ENCODE assay signal across 15 cellular contexts in the genomic region with DNA sequence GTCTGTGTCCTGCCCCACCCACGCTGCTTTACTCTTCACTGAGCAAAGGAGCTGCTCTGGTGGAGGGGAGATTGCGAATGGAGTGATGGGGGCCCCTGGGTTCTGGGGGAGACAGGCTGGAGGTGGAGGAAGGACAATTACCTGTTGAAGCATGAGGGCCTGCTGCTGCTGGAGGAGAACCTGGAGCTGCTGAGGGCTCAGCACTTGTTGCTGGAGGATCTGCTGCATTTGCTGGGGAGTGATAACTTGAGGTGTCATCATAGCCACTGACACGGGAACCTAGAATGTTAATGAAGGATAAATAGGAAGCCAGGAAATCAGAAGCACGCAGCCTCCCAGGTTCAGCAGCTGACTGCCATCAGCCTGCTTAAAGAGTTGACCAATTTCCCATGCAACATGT.
A peak's percentile ranks its signal among the peaks of the same experiment; 100 is the strongest.
DNase-seq lines count a peak whose midpoint lies in the region; ATAC-seq and TF ChIP-seq lines count a peak whose summit lies in the region.
"Had no signal": no experiment of that assay in that cellular context is flagged by ENCODE, and none has a peak within 500 bp of the region (broad histone marks: within the 10 kb centered on the region; RNA-seq: fewer than 3 reads in every experiment).

No MANE protein-coding gene starts in this region.

- WGBS in heart right ventricle, 2 donors, result 74 to 76% methylated on average over 4 of the region's 4 CpGs

- H3K9me3 Mint-ChIP-seq in activated B cell treated with CpG ODN at 0.5 μM for 24 hours, result no peaks in the 10 kb centered on the region
- H3K9me3 Mint-ChIP-seq in mesothelial cell of epicardium, result no peaks in the 10 kb centered on the region
- no peaks in the 10 kb centered on the region for H3K9me3 Mint-ChIP-seq in type B pancreatic cell
- no peaks in the 10 kb centered on the region for H3K9me3 Mint-ChIP-seq in CD8-positive, alpha-beta memory T cell

- no peak overlapping the region for H3K4me3 ChIP-seq in heart right ventricle
- no peak overlapping the region for H3K4me3 ChIP-seq in CD8-positive, alpha-beta memory T cell (ENCODE audit: low read length)
- H3K4me3 ChIP-seq in left lung, result no peak overlapping the region
- H3K4me3 ChIP-seq: colonic mucosa had no signal

- no peak for TF ChIP-seq CTCF in heart right ventricle (IDR thresholded peaks at IDR 0.05)
- no peak for TF ChIP-seq CTCF in activated B cell treated with CpG ODN at 0.5 μM for 24 hours (IDR thresholded peaks at IDR 0.05)
- TF ChIP-seq CTCF in mesothelial cell of epicardium (IDR thresholded peaks at IDR 0.05; ENCODE audit: unreplicated experiment), result no peak
- no peak for TF ChIP-seq CTCF in type B pancreatic cell (conservative IDR thresholded peaks at IDR 0.05)
- no peak for TF ChIP-seq CTCF in left lung (IDR thresholded peaks at IDR 0.05)

- peaks cover 0 to 52% (median 7%) of the 10 kb centered on the region in 9 donors for H3K36me3 ChIP-seq in heart right ventricle
- H3K36me3 ChIP-seq in CD8-positive, alpha-beta memory T cell (ENCODE audit: insufficient read depth, low read length), result peaks cover 26% of the 10 kb centered on the region
- H3K36me3 ChIP-seq in left lung, result peaks cover 0 to 43% of the 10 kb centered on the region in 2 donors
- H3K36me3 ChIP-seq: colonic mucosa, WERI-Rb-1 had no signal

- peaks cover 26 to 100% (median 98%) of the 10 kb centered on the region in 9 donors for H3K4me1 ChIP-seq in heart right ventricle
- H3K4me1 ChIP-seq in CD8-positive, alpha-beta memory T cell (ENCODE audit: insufficient read depth, low read length), result peaks cover 94% of the 10 kb centered on the region
- peaks cover 39 to 80% of the 10 kb centered on the region in 2 donors for H3K4me1 ChIP-seq in left lung

- H3K9me3 ChIP-seq in heart right ventricle (no peaks in the 10 kb centered on the region), left lung (no peaks in the 10 kb centered on the region)
- no peaks in the 10 kb centered on the region for H3K9me3 ChIP-seq in CD8-positive, alpha-beta memory T cell (ENCODE audit: low read length)
- H3K9me3 ChIP-seq: colonic mucosa had no signal

- H3K36me3 Mint-ChIP-seq in activated B cell treated with CpG ODN at 0.5 μM for 24 hours (ENCODE audit: low read depth) (peaks cover 89% of the 10 kb centered on the region), mesothelial cell of epicardium (peaks cover 6% of the 10 kb centered on the region), type B pancreatic cell (peaks cover 23% of the 10 kb centered on the region)
- peaks cover 3 to 71% (median 20%) of the 10 kb centered on the region in 3 donors for H3K36me3 Mint-ChIP-seq in CD8-positive, alpha-beta memory T cell

- H3K4me3 Mint-ChIP-seq in activated B cell treated with CpG ODN at 0.5 μM for 24 hours (no peak overlapping the region), mesothelial cell of epicardium (no peak overlapping the region), type B pancreatic cell (peak overlapping the region; percentile 58)
- no peak overlapping the region for H3K4me3 Mint-ChIP-seq in CD8-positive, alpha-beta memory T cell

- H3K27me3 ChIP-seq in heart right ventricle, result no peaks in the 10 kb centered on the region
- no peaks in the 10 kb centered on the region for H3K27me3 ChIP-seq in CD8-positive, alpha-beta memory T cell (ENCODE audit: insufficient read depth, low read length, poor library complexity, severe bottlenecking)
- H3K27me3 ChIP-seq in left lung, result no peaks in the 10 kb centered on the region
- H3K27me3 ChIP-seq: colonic mucosa had no signal

- POLR2A ChIA-PET in activated B cell treated with CpG ODN at 0.5 μM for 24 hours (lab: Charles Lee), result interaction anchor here (0.9 to 9.2 kb wide), 3 partner anchors 9 to 30 kb away, joined by 4 to 82 read pairs (median 15); no protein-coding TSS in a partner anchor
- POLR2A ChIA-PET in CD8-positive, alpha-beta memory T cell (lab: Charles Lee), result no interaction called here

- CTCF ChIA-PET in activated B cell treated with CpG ODN at 0.5 μM for 24 hours (lab: Charles Lee), result interaction anchor here (1.2 to 1.7 kb wide), 2 partner anchors 9 to 344 kb away, joined by 3 to 4 read pairs; no protein-coding TSS in a partner anchor
- CTCF ChIA-PET in CD8-positive, alpha-beta memory T cell (lab: Charles Lee), result no interaction called here

- DNase-seq in heart right ventricle (no peak), cardiac septum (ENCODE audit: low spot score) (no peak), activated B cell treated with CpG ODN at 0.5 μM for 24 hours (no peak), mesothelial cell of epicardium (ENCODE audit: low spot score in 2 of 2, unreplicated experiment in 2 of 2) (no peak), type B pancreatic cell (ENCODE audit: extremely low spot score, unreplicated experiment) (no peak), left lung (no peak)
- DNase-seq in CD8-positive, alpha-beta memory T cell, result no peak
- DNase-seq: colonic mucosa; glutamatergic neuron; NCI-H2081 treated with DMSO at 0.1 percent for 48 hours; NCI-H748 treated with DMSO at 0.1 percent for 48 hours; stimulated activated naive CD4-positive, alpha-beta T cell treated with Interleukin-2 at 50 U/mL for 16 hours; WERI-Rb-1 had no signal

- H3K27me3 Mint-ChIP-seq in activated B cell treated with CpG ODN at 0.5 μM for 24 hours, result no peaks in the 10 kb centered on the region
- H3K27me3 Mint-ChIP-seq in mesothelial cell of epicardium (ENCODE audit: low read depth), result no peaks in the 10 kb centered on the region
- no peaks in the 10 kb centered on the region for H3K27me3 Mint-ChIP-seq in type B pancreatic cell
- no peaks in the 10 kb centered on the region for H3K27me3 Mint-ChIP-seq in CD8-positive, alpha-beta memory T cell

- H3K4me1 Mint-ChIP-seq in activated B cell treated with CpG ODN at 0.5 μM for 24 hours, result peaks cover 99% of the 10 kb centered on the region
- H3K4me1 Mint-ChIP-seq in mesothelial cell of epicardium, result peaks cover 97% of the 10 kb centered on the region
- H3K4me1 Mint-ChIP-seq in type B pancreatic cell (ENCODE audit: unreplicated experiment), result peaks cover 94% of the 10 kb centered on the region
- H3K4me1 Mint-ChIP-seq in CD8-positive, alpha-beta memory T cell, result peaks cover 0 to 98% (median 90%) of the 10 kb centered on the region in 3 donors

- H3K27ac Mint-ChIP-seq in activated B cell treated with CpG ODN at 0.5 μM for 24 hours (peak overlapping the region; percentile 10), mesothelial cell of epicardium (peak overlapping the region; percentile 91), type B pancreatic cell (no peak overlapping the region)
- H3K27ac Mint-ChIP-seq in CD8-positive, alpha-beta memory T cell, result peak overlapping the region in 3 of 8 donors; percentile 17 to 93 (median 29)

- H3K27ac ChIP-seq in heart right ventricle, result peak overlapping the region in 8 of 10 donors; percentile 5 to 96 (median 58)
- no peak overlapping the region for H3K27ac ChIP-seq in CD8-positive, alpha-beta memory T cell (ENCODE audit: low read depth, low read length)
- H3K27ac ChIP-seq in left lung, result peak overlapping the region in 1 of 2 donors; percentile 40
- H3K27ac ChIP-seq: WERI-Rb-1 had no signal

- intact Hi-C loops in heart right ventricle (cut with DNase I), result loop anchor here in 2 of 10 donors (5.0 kb wide), 2 partner anchors 41 to 79 kb away; no protein-coding TSS in a partner anchor
- intact Hi-C loops in cardiac septum (cut with DNase I), result loop anchor here (2.0 kb wide), 1 partner anchor 21 kb away; no protein-coding TSS in a partner anchor
- intact Hi-C loops in activated B cell treated with CpG ODN at 0.5 μM for 24 hours (cut with micrococcal nuclease), result loop anchor here (2.0 kb wide), 1 partner anchor 21 kb away; no protein-coding TSS in a partner anchor
- intact Hi-C loops in left lung (cut with DNase I), result no loop called here

- ATAC-seq in heart right ventricle (no peak), activated B cell treated with CpG ODN at 0.5 μM for 24 hours (ENCODE audit: low read depth) (no peak), left lung (no peak), GM21825 (IDR thresholded peaks at IDR 0.05; ENCODE audit: unreplicated experiment) (no peak)
- ATAC-seq: HepG2 had no signal

Comparison
In these comparisons a context has a peak if more than half of its experiments do, and no peak if none do; other contexts are left out.
1. intact Hi-C loops: an anchor here in cardiac septum (2.0 kb wide) and activated B cell treated with CpG ODN at 0.5 μM for 24 hours (2.0 kb wide); none called in left lung.